ENCODE assay signal across 8 cellular contexts in genomic region chr17:43780135-43780534, GRCh38. TPM values are rescaled to one million over a fixed set of nuclear protein-coding genes. Genes with fewer than 3 reads are reported as not detected.
DNase-seq lines count a peak whose midpoint lies in the region; ATAC-seq and TF ChIP-seq lines count a peak whose summit lies in the region.

Gene CFAP97D1 (plus strand): TSS chr17:43780435. CDS start chr17:43780463, 28 bp downstream.

- intact Hi-C loops in psoas muscle (cut with DNase I): loop anchor here (5.0 kb wide), 2 partner anchors 52 to 67 kb away; partner anchors contain the start of genes CD300LG (in 1 of the 2) and MPP3 (in 1 of the 2)

- H3K27me3 ChIP-seq in GM06990 (replicated peaks; ENCODE audit: control insufficient read depth, insufficient read depth, low read length): peaks cover 2% of the 10 kb centered on the region; the same call in 1 of the 2 replicates
- no peaks in the 10 kb centered on the region for H3K27me3 ChIP-seq in psoas muscle (ENCODE audit: insufficient read depth in 3 of 3, low read length in 2 of 3)

- H3K27ac ChIP-seq in psoas muscle: peak within 1 kb of the TSS; percentile 100

- TF ChIP-seq CTCF in GM06990 (IDR thresholded peaks at IDR 0.05; ENCODE audit: insufficient read depth, low read length, poor library complexity, severe bottlenecking): no peak
- TF ChIP-seq CTCF in fibroblast of the aortic adventitia (IDR thresholded peaks at IDR 0.05; ENCODE audit: insufficient read depth, low read length): no peak
- TF ChIP-seq CTCF in psoas muscle (IDR thresholded peaks at IDR 0.05): no peak

- H3K36me3 ChIP-seq in GM06990 (ENCODE audit: control insufficient read depth, insufficient read depth, low read length): no peaks in the 10 kb centered on the region
- no peaks in the 10 kb centered on the region for H3K36me3 ChIP-seq in psoas muscle (ENCODE audit: insufficient read depth in 1 of 2, low read depth in 1 of 2)

- TF ChIP-seq POLR2A in erythroblast (IDR thresholded peaks at IDR 0.05; ENCODE audit: low read length): no peak

- peaks cover 2% of the 10 kb centered on the region for H3K36me3 Mint-ChIP-seq in T-helper 17 cell (ENCODE audit: low read depth)

- H3K9me3 ChIP-seq in T-helper 17 cell (ENCODE audit: control insufficient read depth, low read length, poor library complexity, severe bottlenecking): no peaks in the 10 kb centered on the region
- no peaks in the 10 kb centered on the region for H3K9me3 ChIP-seq in psoas muscle

- H3K27me3 Mint-ChIP-seq in T-helper 17 cell: peaks cover 46% of the 10 kb centered on the region

- no peak within 1 kb of the TSS for H3K27ac Mint-ChIP-seq in T-helper 17 cell

- H3K4me1 Mint-ChIP-seq in T-helper 17 cell: peaks cover 10% of the 10 kb centered on the region

- H3K4me1 ChIP-seq in psoas muscle: peaks cover 29% of the 10 kb centered on the region

- H3K4me3 Mint-ChIP-seq in T-helper 17 cell: peak within 1 kb of the TSS; percentile 84

- DNase-seq in GM06990 (ENCODE audit: extremely low read depth, insufficient read length): no peak
- DNase-seq in T-helper 17 cell: no peak
- no peak for DNase-seq in fibroblast of the aortic adventitia (ENCODE audit: low read depth)
- no peak for DNase-seq in psoas muscle
- no peak for DNase-seq in NCI-H146 treated with DMSO at 0.1 percent for 48 hours (lab: John Stamatoyannopoulos, UW; ENCODE audit: unreplicated experiment)
- no peak for DNase-seq in SK-N-DZ (ENCODE audit: low spot score)
- no peak for DNase-seq in erythroblast (lab: John Stamatoyannopoulos, UW)

- H3K4me3 ChIP-seq in GM06990 (replicated peaks; ENCODE audit: low read depth, low read length): peak within 1 kb of the TSS; percentile 82
- H3K4me3 ChIP-seq in fibroblast of the aortic adventitia (ENCODE audit: low read depth, low read length): peak within 1 kb of the TSS; percentile 91
- H3K4me3 ChIP-seq in psoas muscle: peak within 1 kb of the TSS; percentile 98

- WGBS in psoas muscle, 3 donors: 61 to 73% (median 67%) methylated on average over 7 of the region's 7 CpGs

- ATAC-seq in T-helper 17 cell: no peak
- ATAC-seq in psoas muscle: no peak
- ATAC-seq in GM21737 (IDR thresholded peaks at IDR 0.05; ENCODE audit: unreplicated experiment): no peak

RNA-seq across cellular contexts. Expression of gene CFAP97D1, which starts in this region (rescaled TPM):
- total RNA-seq in T-helper 17 cell (not detected), fibroblast of the aortic adventitia (ENCODE audit: low replicate concordance) (not detected in 2 replicates), psoas muscle (not detected)
- under 1 TPM in 2 of 3 donors, not detected in 1; 0.01 to 0.17 TPM for polyA plus RNA-seq in psoas muscle
- polyA plus RNA-seq in SK-N-DZ (2014; cell fraction: cytosol; rRNA removed): not detected in 2 replicates
- not detected in 2 replicates for polyA plus RNA-seq in SK-N-DZ (2014; cell fraction: nucleus; rRNA removed)
